Comparison of ENCODE assay signal across 17 cellular contexts in the genomic region with DNA sequence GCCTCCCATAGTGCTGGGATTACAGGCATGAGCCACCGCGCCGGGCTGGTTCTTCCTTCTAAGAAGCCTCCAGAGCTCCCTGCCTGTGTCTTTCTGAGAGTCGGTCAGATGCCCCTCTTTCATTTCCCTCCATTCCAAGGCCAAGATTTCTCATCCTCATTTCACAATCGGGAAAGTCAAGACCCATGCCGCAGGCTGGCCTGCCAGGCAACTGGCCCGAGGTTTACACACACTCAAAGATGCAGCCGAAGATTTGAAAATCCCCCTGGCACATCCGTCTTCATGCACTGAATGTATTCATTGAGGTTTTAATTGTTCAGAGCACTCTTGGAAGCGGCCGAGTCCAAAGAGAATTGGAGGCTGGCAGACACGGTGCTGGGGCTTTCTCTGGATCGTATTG. TPM values are rescaled to one million over a fixed set of nuclear protein-coding genes. Genes with fewer than 3 reads are reported as not detected.
A peak's percentile ranks its signal among the peaks of the same experiment; 100 is the strongest.
DNase-seq lines count a peak whose midpoint lies in the region; FAIRE-seq and TF ChIP-seq lines count a peak whose summit lies in the region.
"Had no signal": no experiment of that assay in that cellular context is flagged by ENCODE, and none has a peak within 500 bp of the region (broad histone marks: within the 10 kb centered on the region; RNA-seq: fewer than 3 reads in every experiment).

No MANE protein-coding gene starts in this region.

- no peak overlapping the region for H2AK5ac ChIP-seq in mesendoderm (ENCODE audit: low read length)

- no peak overlapping the region for H2BK5ac ChIP-seq in mesendoderm (ENCODE audit: low read length)

- no peaks in the 10 kb centered on the region for H3K9me3 ChIP-seq in tibial artery
- H3K9me3 ChIP-seq in smooth muscle cell (replicated peaks; ENCODE audit: low read depth), result no peaks in the 10 kb centered on the region
- H3K9me3 ChIP-seq in Peyer's patch, result no peaks in the 10 kb centered on the region

- no peak overlapping the region for H2BK120ac ChIP-seq in mesendoderm (ENCODE audit: low read depth, low read length)

- intact Hi-C loops in tibial artery (cut with DNase I; ENCODE audit: low total_unique reads), result no loop called here

- H3K27me3 ChIP-seq in mesendoderm (ENCODE audit: insufficient read depth, low read length, poor library complexity) (no peaks in the 10 kb centered on the region), tibial artery (no peaks in the 10 kb centered on the region), smooth muscle cell (ENCODE audit: low read depth) (no peaks in the 10 kb centered on the region), Peyer's patch (no peaks in the 10 kb centered on the region)

- H3K56ac ChIP-seq in mesendoderm (ENCODE audit: low read length), result no peak overlapping the region

- H3K4me2 ChIP-seq in mesendoderm (ENCODE audit: low read length), result no peak overlapping the region
- H3K4me2 ChIP-seq in smooth muscle cell, result no peak overlapping the region
- H3K4me2 ChIP-seq: PC-9 had no signal

- H3K4me1 ChIP-seq in mesendoderm (ENCODE audit: control insufficient read depth, low read depth, low read length) (peaks cover 6% of the 10 kb centered on the region), tibial artery (peaks cover 0 to 41% (median 24%) of the 10 kb centered on the region in 4 donors), smooth muscle cell (ENCODE audit: low read depth) (peaks cover 5% of the 10 kb centered on the region), Peyer's patch (peaks cover 0 to 17% (median 0%) of the 10 kb centered on the region in 4 donors)

- H3F3A ChIP-seq in smooth muscle cell (ENCODE audit: low read depth), result no peaks in the 10 kb centered on the region

- CTCF ChIA-PET in RWPE1 (lab: Yijun Ruan, JAX), result interaction anchor here (1.1 kb wide), 1 partner anchor 12 kb away, joined by 6 read pairs; no protein-coding TSS in a partner anchor

- H3K27ac ChIP-seq in RWPE1 (peak overlapping the region; percentile 94), mesendoderm (ENCODE audit: low read depth, low read length) (no peak overlapping the region), tibial artery (peak overlapping the region in 1 of 2 donors; percentile 87), smooth muscle cell (ENCODE audit: low read depth) (no peak overlapping the region), Peyer's patch (no peak overlapping the region)
- H3K27ac ChIP-seq: PC-9 had no signal

- no CpG with 5 or more reads among the region's 13 CpGs for WGBS in mesendoderm (ENCODE audit: extremely low coverage, insufficient coverage, low lambda C conversion rate)
- WGBS in smooth muscle cell (ENCODE audit: low lambda C conversion rate), result 96% methylated on average over 13 of the region's 13 CpGs

- no peak overlapping the region for H4K8ac ChIP-seq in mesendoderm (ENCODE audit: low read depth, low read length)

- no peak overlapping the region for H3K9ac ChIP-seq in mesendoderm (ENCODE audit: low read length)
- no peak overlapping the region for H3K9ac ChIP-seq in smooth muscle cell (ENCODE audit: low read depth)

- no peak overlapping the region for H2AFZ ChIP-seq in smooth muscle cell (ENCODE audit: low read depth)
- H2AFZ ChIP-seq: PC-9 had no signal

- DNase-seq in RWPE1 (ENCODE audit: low spot score) (no peak), epithelial cell of esophagus (ENCODE audit: low read depth) (peak; percentile 26), mesendoderm (no peak), tibial artery (peak; percentile 61 to 72), smooth muscle cell (lab: John Stamatoyannopoulos, UW; ENCODE audit: unreplicated experiment) (no peak), Peyer's patch (no peak), RCC 7860 (ENCODE audit: low spot score) (no peak), T-helper 9 cell (no peak)
- DNase-seq: DMS153, EL, NCI-H1092, NCI-H1694, NCI-H69, PC-9, SHP77 had no signal

- POLR2A ChIA-PET in RWPE1 (lab: Yijun Ruan, JAX; ENCODE audit: low non-redundant PET), result no interaction called here

- FAIRE-seq in RCC 7860 (lab: Jason Lieb, UNC), result no peak
- FAIRE-seq: H54, HTR-8/SVneo had no signal

- H4K5ac ChIP-seq in mesendoderm (ENCODE audit: low read length), result no peak overlapping the region

- no peaks in the 10 kb centered on the region for H3K79me1 ChIP-seq in mesendoderm (ENCODE audit: low read length)

- H3K79me2 ChIP-seq in mesendoderm (ENCODE audit: control insufficient read depth, insufficient read depth, low read length) (no peaks in the 10 kb centered on the region), smooth muscle cell (ENCODE audit: low read depth) (no peaks in the 10 kb centered on the region)

- H3K4me3 ChIP-seq in epithelial cell of esophagus (ENCODE audit: low read length) (no peak overlapping the region), mesendoderm (ENCODE audit: low read length) (no peak overlapping the region), tibial artery (no peak overlapping the region), smooth muscle cell (no peak overlapping the region), Peyer's patch (no peak overlapping the region)
- H3K4me3 ChIP-seq: PC-9 had no signal

- no peak overlapping the region for H3K23ac ChIP-seq in mesendoderm (ENCODE audit: low read length)

- TF ChIP-seq CTCF in RWPE1 (conservative IDR thresholded peaks at IDR 0.05; ENCODE audit: low read depth) (no peak), epithelial cell of esophagus (IDR thresholded peaks at IDR 0.05; ENCODE audit: insufficient read depth, low read depth, low read length, missing control alignments) (no peak), tibial artery (IDR thresholded peaks at IDR 0.05) (no peak), smooth muscle cell (IDR thresholded peaks at IDR 0.05; ENCODE audit: borderline replicate concordance, insufficient read depth, poor library complexity, severe bottlenecking) (no peak), Peyer's patch (IDR thresholded peaks at IDR 0.05) (no peak)

- H3K36me3 ChIP-seq in mesendoderm (ENCODE audit: control insufficient read depth, insufficient read depth, low read length) (no peaks in the 10 kb centered on the region), tibial artery (no peaks in the 10 kb centered on the region), smooth muscle cell (ENCODE audit: low read depth) (no peaks in the 10 kb centered on the region), Peyer's patch (no peaks in the 10 kb centered on the region)

- peak overlapping the region; percentile 52 for H3K18ac ChIP-seq in mesendoderm (ENCODE audit: low read length)

- no peak for TF ChIP-seq POLR2A in Peyer's patch (IDR thresholded peaks at IDR 0.05)

- peak overlapping the region; percentile 1 for H2BK15ac ChIP-seq in mesendoderm (replicated peaks; ENCODE audit: low read depth)

- peak overlapping the region; percentile 48 for H3K4ac ChIP-seq in mesendoderm (ENCODE audit: low read depth, low read length)

- no peaks in the 10 kb centered on the region for H4K20me1 ChIP-seq in smooth muscle cell (ENCODE audit: low read depth)

RNA-seq across cellular contexts. Expression of a gene that starts 29.1 kb away (rescaled TPM):
- polyA plus RNA-seq in mesendoderm (2013, experiment 1 of 2), result 397 TPM
- 387 TPM for polyA plus RNA-seq in mesendoderm (2013, experiment 2 of 2)
- total RNA-seq in smooth muscle cell (394 and 449 TPM in 2 replicates), Peyer's patch (100 to 1,000 TPM in 3 of 4 donors, 10 to 100 TPM in 1; 67.9 to 153 (median 131) TPM)
- 301 TPM in 2 replicates for polyA plus RNA-seq in smooth muscle cell

Comparison
In these comparisons a context has a peak if more than half of its experiments do, and no peak if none do; other contexts are left out.
1. DNase-seq: peak in epithelial cell of esophagus (single experiment) and tibial artery (2 of 2); none in RWPE1 (single experiment), mesendoderm (single experiment), smooth muscle cell (single experiment), Peyer's patch (0 of 3), RCC 7860 (single experiment) and T-helper 9 cell (single experiment).